In genomic region chr3:83500422-83500821, GRCh38 we compare ENCODE assay signal across 1 cellular context.
TF ChIP-seq lines count a peak whose summit lies in the region.

No MANE protein-coding gene starts in this region.

TF ChIP-seq in HepG2, 621 proteins besides CTCF, POLR2A, EP300 and RAD21 (continued from another document and continues in another):
- TF ChIP-seq AKNA (CRISPR knock-in tag; IDR thresholded peaks at IDR 0.05; ENCODE audit: borderline replicate concordance) (no peak), PATZ1 (CRISPR knock-in tag; IDR thresholded peaks at IDR 0.05) (no peak), EHMT2 (IDR thresholded peaks at IDR 0.05; ENCODE audit: borderline replicate concordance, low read depth, low read length) (no peak), ZNF691 (CRISPR knock-in tag; IDR thresholded peaks at IDR 0.05; ENCODE audit: borderline replicate concordance, low read depth) (no peak), ZNF3 (CRISPR knock-in tag; IDR thresholded peaks at IDR 0.05) (no peak), HNF4A (CRISPR knock-in tag; IDR thresholded peaks at IDR 0.05) (peak; percentile 80), ZBTB33 (CRISPR knock-in tag; IDR thresholded peaks at IDR 0.05) (peak; percentile 88), MAFK (conservative IDR thresholded peaks at IDR 0.05 in 1 of 2, IDR thresholded peaks at IDR 0.05 in 1 of 2; ENCODE audit: low read length in 2 of 2) (peak; percentile 97 to 99), IRF2 (CRISPR knock-in tag; IDR thresholded peaks at IDR 0.05) (0 out of 2 replicates have a peak, but pooled peaks have one; percentile 19), BRF2 (CRISPR knock-in tag; IDR thresholded peaks at IDR 0.05) (no peak), FOXK1 (CRISPR knock-in tag; IDR thresholded peaks at IDR 0.05; ENCODE audit: borderline replicate concordance, low read depth) (peak; percentile 76; the same call in 1 of the 2 replicates), TRIM24 (CRISPR knock-in tag; IDR thresholded peaks at IDR 0.05) (0 out of 2 replicates have a peak, but pooled peaks have one; percentile 81), ZFP90 (CRISPR knock-in tag; IDR thresholded peaks at IDR 0.05; ENCODE audit: borderline replicate concordance) (no peak), SP2 (CRISPR knock-in tag; IDR thresholded peaks at IDR 0.05) (no peak), ZBTB40 (IDR thresholded peaks at IDR 0.05) (no peak), ZBTB40 (CRISPR knock-in tag; IDR thresholded peaks at IDR 0.05) (no peak), AGO1 (IDR thresholded peaks at IDR 0.05; ENCODE audit: low read depth, low read length, poor library complexity, severe bottlenecking) (no peak), ZNF724P (CRISPR knock-in tag; IDR thresholded peaks at IDR 0.05; ENCODE audit: borderline replicate concordance) (no peak), ELF1 (CRISPR knock-in tag; IDR thresholded peaks at IDR 0.05) (no peak), ZNF704 (CRISPR knock-in tag; IDR thresholded peaks at IDR 0.05; ENCODE audit: borderline replicate concordance) (no peak), MIER3 (CRISPR knock-in tag; IDR thresholded peaks at IDR 0.05; ENCODE audit: borderline replicate concordance) (peak; percentile 74), ZBED4 (CRISPR knock-in tag; IDR thresholded peaks at IDR 0.05; ENCODE audit: borderline replicate concordance) (no peak)
